Comparison of ENCODE assay signal across 9 cellular contexts in the genomic region with DNA sequence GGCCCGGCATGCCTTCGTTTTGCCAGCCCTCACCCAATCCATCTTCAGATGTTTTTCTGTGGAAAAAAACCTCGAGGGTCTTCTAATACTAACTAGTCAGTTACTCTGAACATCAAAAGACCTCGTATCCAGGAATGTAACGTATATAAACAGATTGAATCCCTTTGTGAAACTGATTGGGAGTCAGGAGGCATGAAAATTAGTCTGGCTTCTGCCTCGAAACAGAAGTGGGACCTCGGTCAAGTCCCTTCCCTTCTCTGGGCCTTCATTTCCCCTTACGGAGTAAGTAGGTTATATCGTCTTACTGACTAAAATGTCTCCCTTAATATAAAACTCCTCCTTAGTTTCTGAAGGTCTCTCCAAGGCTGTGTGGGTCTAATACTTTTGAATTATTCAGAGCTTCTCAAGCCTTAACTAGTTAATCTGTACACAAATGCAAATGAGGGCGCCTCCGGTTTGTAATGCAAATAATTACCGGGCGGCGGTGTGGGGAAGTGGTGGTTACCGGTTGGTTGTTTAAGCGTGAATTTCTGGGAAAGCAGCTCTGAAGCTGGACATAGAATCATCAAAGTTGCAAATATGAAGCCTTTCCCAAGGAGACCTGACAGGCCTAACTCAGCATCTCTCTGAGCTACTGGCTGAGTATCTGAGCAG. TPM values are rescaled to one million over a fixed set of nuclear protein-coding genes. Genes with fewer than 3 reads are reported as not detected.
DNase-seq lines count a peak whose midpoint lies in the region; ATAC-seq and TF ChIP-seq lines count a peak whose summit lies in the region.
"Had no signal": no experiment of that assay in that cellular context is flagged by ENCODE, and none has a peak within 500 bp of the region (broad histone marks: within the 10 kb centered on the region; RNA-seq: fewer than 3 reads in every experiment).

No MANE protein-coding gene starts in this region.

- ATAC-seq in HG02852 (IDR thresholded peaks at IDR 0.05; ENCODE audit: unreplicated experiment), result peak; percentile 64

- peak; percentile 16 for TF ChIP-seq POLR2A in GM19193 (IDR thresholded peaks at IDR 0.05; ENCODE audit: extremely low read depth, insufficient read depth, insufficient read length)
- TF ChIP-seq POLR2A in spleen (IDR thresholded peaks at IDR 0.05), result no peak

- H3K27me3 ChIP-seq in OCI-LY1 (ENCODE audit: insufficient read depth, low read length), result no peaks in the 10 kb centered on the region
- H3K27me3 ChIP-seq in spleen (replicated peaks in 1 of 7), result no peaks in the 10 kb centered on the region
- H3K27me3 ChIP-seq in osteoblast (ENCODE audit: insufficient read depth, low read length), result no peaks in the 10 kb centered on the region

- H3K36me3 ChIP-seq in OCI-LY1 (ENCODE audit: insufficient read depth, low read length) (peaks cover 18% of the 10 kb centered on the region), spleen (peaks cover 0 to 5% (median 0%) of the 10 kb centered on the region in 6 donors), osteoblast (ENCODE audit: insufficient read depth, low read length) (no peaks in the 10 kb centered on the region)

- H3K79me2 ChIP-seq in OCI-LY1 (ENCODE audit: insufficient read depth, low read length) (no peaks in the 10 kb centered on the region), osteoblast (ENCODE audit: insufficient read depth, low read length) (no peaks in the 10 kb centered on the region)

- peak overlapping the region; percentile 51; the same call in 1 of the 2 replicates for H3K4me2 ChIP-seq in OCI-LY1 (ENCODE audit: low read length)
- no peak overlapping the region for H3K4me2 ChIP-seq in osteoblast (ENCODE audit: insufficient read depth, low read length)

- H3K9me3 ChIP-seq in OCI-LY1 (ENCODE audit: low read length) (no peaks in the 10 kb centered on the region), spleen (no peaks in the 10 kb centered on the region), osteoblast (ENCODE audit: low read depth, low read length) (no peaks in the 10 kb centered on the region)

- H3K4me3 ChIP-seq in OCI-LY1 (ENCODE audit: low read depth, low read length, poor library complexity, severe bottlenecking) (peak overlapping the region; percentile 17), spleen (peak overlapping the region in 2 of 8 donors; percentile 25 to 41), osteoblast (ENCODE audit: insufficient read depth, low read length) (no peak overlapping the region)
- H3K4me3 ChIP-seq: lung had no signal

- H3F3A ChIP-seq in OCI-LY1 (ENCODE audit: insufficient read depth, low read length), result no peaks in the 10 kb centered on the region

- intact Hi-C loops in spleen (cut with DNase I; ENCODE audit: low total_unique reads), result loop anchor here (10.0 kb wide), 1 partner anchor 77 kb away; a partner anchor contains a TSS

- H3K27ac ChIP-seq in OCI-LY1 (ENCODE audit: low read depth, low read length, poor library complexity, severe bottlenecking), result no peak overlapping the region
- peak overlapping the region in 7 of 8 donors; percentile 32 to 81 (median 75) for H3K27ac ChIP-seq in spleen
- H3K27ac ChIP-seq in osteoblast (ENCODE audit: low read depth, low read length), result no peak overlapping the region

- H2AFZ ChIP-seq in OCI-LY1 (ENCODE audit: low read length) (no peak overlapping the region), osteoblast (ENCODE audit: low read length) (no peak overlapping the region)

- no peaks in the 10 kb centered on the region for H3K9me2 ChIP-seq in OCI-LY1 (ENCODE audit: low read depth, low read length)

- peaks cover 31% of the 10 kb centered on the region for H3K4me1 ChIP-seq in OCI-LY1 (ENCODE audit: insufficient read depth, low read length, severe bottlenecking)
- H3K4me1 ChIP-seq in spleen, result peaks cover 2 to 44% (median 15%) of the 10 kb centered on the region in 6 donors
- peaks cover 3% of the 10 kb centered on the region for H3K4me1 ChIP-seq in osteoblast (ENCODE audit: insufficient read depth, low read length)

- no peaks in the 10 kb centered on the region for H4K20me1 ChIP-seq in OCI-LY1 (ENCODE audit: insufficient read depth, low read length)
- H4K20me1 ChIP-seq in osteoblast (ENCODE audit: insufficient read depth, low read length), result no peaks in the 10 kb centered on the region

- no peak overlapping the region for H3K9ac ChIP-seq in OCI-LY1 (ENCODE audit: low read length)

- 27 to 48% (median 41%) methylated on average over 13 to 16 of the region's 16 CpGs for WGBS in spleen, 5 donors

- DNase-seq in spleen (no peak), osteoblast (ENCODE audit: insufficient read length, low spot score, missing footprints) (no peak), NCI-H2081 treated with DMSO at 0.1 percent for 48 hours (lab: John Stamatoyannopoulos, UW) (no peak)
- DNase-seq in activated CD4-positive, CD25-positive, alpha-beta regulatory T cell (lab: John Stamatoyannopoulos, UW), result no peak
- DNase-seq: NCI-H748 treated with DMSO at 0.1 percent for 48 hours had no signal

- no peak for TF ChIP-seq CTCF in OCI-LY1 (IDR thresholded peaks at IDR 0.05; ENCODE audit: low read length)
- TF ChIP-seq CTCF in spleen (IDR thresholded peaks at IDR 0.05 in 8 of 11, conservative IDR thresholded peaks at IDR 0.05 in 3 of 11), result no peak
- no peak for TF ChIP-seq CTCF in osteoblast (IDR thresholded peaks at IDR 0.05; ENCODE audit: extremely low read depth, low read depth, low read length)

RNA-seq across cellular contexts. Expression of a gene that starts 11.4 kb away (rescaled TPM):
- total RNA-seq in spleen (10 to 100 TPM in 5 of 7 donors, 1 to 10 TPM in 2; 8.2 to 13.8 (median 12.5) TPM), osteoblast (4.7 and 5.1 TPM in 2 replicates)
- polyA plus RNA-seq in spleen, result 10 to 100 TPM in 1 of 3 donors, 1 to 10 TPM in 2; 6.9 to 10.9 (median 9.4) TPM

RNA-seq across cellular contexts. Expression of a gene that starts 43.3 kb away (rescaled TPM):
- total RNA-seq in spleen (10 to 100 TPM; 40.8 to 53.4 (median 42.6) TPM), osteoblast (36.6 and 41.5 TPM in 2 replicates)
- 10 to 100 TPM; 38.5 to 50.5 (median 48.7) TPM for polyA plus RNA-seq in spleen

RNA-seq across cellular contexts. Expression of a gene that starts 52.4 kb away (rescaled TPM):
- 10 to 100 TPM; 20.4 to 31.6 (median 24.6) TPM for total RNA-seq in spleen
- 10 to 100 TPM; 11.0 to 19.5 (median 13.2) TPM for polyA plus RNA-seq in spleen
- 23.9 and 29.0 TPM in 2 replicates for total RNA-seq in osteoblast

Comparison
In these comparisons a context has a peak if more than half of its experiments do, and no peak if none do; other contexts are left out.
1. H3K27ac ChIP-seq: peak in spleen (7 of 8); none in OCI-LY1 (single experiment) and osteoblast (single experiment).